In genomic region chr18:77102246-77103040, GRCh38 we compare ENCODE assay signal across 1 cellular context.
TF ChIP-seq lines count a peak whose summit lies in the region.

No MANE protein-coding gene starts in this region.

TF ChIP-seq in H1, 55 proteins besides CTCF, POLR2A, EP300 and RAD21 (continued from another document):
- TF ChIP-seq KDM1A (IDR thresholded peaks at IDR 0.05; ENCODE audit: borderline replicate concordance, low read length) (no peak), SIN3A (conservative IDR thresholded peaks at IDR 0.05 in 1 of 2, IDR thresholded peaks at IDR 0.05 in 1 of 2; ENCODE audit: low read depth in 1 of 2, low read length in 2 of 2) (no peak), ASH2L (IDR thresholded peaks at IDR 0.05; ENCODE audit: low read length) (no peak), EZH2 (IDR thresholded peaks at IDR 0.05; ENCODE audit: low read depth, low read length, severe bottlenecking) (no peak), TEAD4 (IDR thresholded peaks at IDR 0.05; ENCODE audit: low read depth, low read length) (no peak), TAF1 (IDR thresholded peaks at IDR 0.05; ENCODE audit: low read depth, low read length) (no peak), CTBP2 (IDR thresholded peaks at IDR 0.05; ENCODE audit: borderline replicate concordance, insufficient read depth, insufficient read length, low read length) (no peak), PHF8 (conservative IDR thresholded peaks at IDR 0.05; ENCODE audit: low read depth, low read length) (no peak), RNF2 (IDR thresholded peaks at IDR 0.05; ENCODE audit: borderline replicate concordance, low read depth, low read length, missing control alignments, poor library complexity, severe bottlenecking) (no peak), SIRT6 (IDR thresholded peaks at IDR 0.05; ENCODE audit: low read length) (no peak), TAF7 (optimal IDR thresholded peaks at IDR 0.05; ENCODE audit: borderline replicate concordance, low read depth, low read length) (no peak), USF2 (IDR thresholded peaks at IDR 0.05; ENCODE audit: low read length) (no peak)
